In genomic region chr21:44889625-44890337, GRCh38 we compare ENCODE assay signal across 24 cellular contexts.
"Had no signal": no experiment of that assay in that cellular context is flagged by ENCODE, and none has a peak within 500 bp of the region (broad histone marks: within the 10 kb centered on the region; RNA-seq: fewer than 3 reads in every experiment).

No MANE protein-coding gene starts in this region.

- H3K27me3 Mint-ChIP-seq: activated naive CD8-positive, alpha-beta T cell treated with anti-CD3 and anti-CD28 coated beads, Interleukin-2, amount 50 U/mL, for 24 hours; activated T-cell treated with anti-CD3 and anti-CD28 coated beads, Interleukin-2, amount 50 U/mL, for 24 hours; central memory CD8-positive, alpha-beta T cell; naive B cell; stimulated activated naive CD8-positive, alpha-beta T cell treated with anti-CD3 and anti-CD28 coated beads, Interleukin-15, amount 100 ng/mL, for 72 hours had no signal

- H3K9ac ChIP-seq: parathyroid adenoma had no signal

- H3K27ac Mint-ChIP-seq: activated naive CD4-positive, alpha-beta T cell treated with anti-CD3 and anti-CD28 coated beads for 36 hours; activated naive CD8-positive, alpha-beta T cell treated with anti-CD3 and anti-CD28 coated beads, Interleukin-2, amount 50 U/mL, for 24 hours; activated T-helper 2 cell treated with anti-CD3 and anti-CD28 coated beads, Interferon-gamma antibody, Interleukin-2, Interleukin-4, amounts not matched to agents 10 μg/mL and 5 μg/mL and 100 μg/mL, durations not matched to agents 14 hours and 24 hours and 36 hours; brain; naive B cell had no signal

- H3K9me3 Mint-ChIP-seq: activated naive CD4-positive, alpha-beta T cell treated with anti-CD3 and anti-CD28 coated beads for 36 hours; activated naive CD8-positive, alpha-beta T cell treated with anti-CD3 and anti-CD28 coated beads, Interleukin-2, amount 50 U/mL, for 24 hours; activated T-cell treated with anti-CD3 and anti-CD28 coated beads, Interleukin-2, amount 50 U/mL, for 24 hours; activated T-helper 2 cell treated with anti-CD3 and anti-CD28 coated beads, Interferon-gamma antibody, Interleukin-2, Interleukin-4, amounts not matched to agents 10 μg/mL and 5 μg/mL and 100 μg/mL, durations not matched to agents 14 hours and 24 hours and 36 hours; central memory CD8-positive, alpha-beta T cell; naive B cell; stimulated activated naive CD8-positive, alpha-beta T cell treated with anti-CD3 and anti-CD28 coated beads, Interleukin-15, amount 100 ng/mL, for 72 hours had no signal

- H3K4me3 Mint-ChIP-seq: activated CD8-positive, alpha-beta T cell treated with anti-CD3 and anti-CD28 coated beads, Interleukin-2, amount 10 ng/mL, durations not matched to agents 7 days and 5 days; activated naive CD4-positive, alpha-beta T cell treated with anti-CD3 and anti-CD28 coated beads for 36 hours; activated naive CD8-positive, alpha-beta T cell treated with anti-CD3 and anti-CD28 coated beads, Interleukin-2, amount 50 U/mL, for 24 hours; activated T-cell treated with anti-CD3 and anti-CD28 coated beads, Interleukin-2, amount 50 U/mL, for 24 hours; brain; central memory CD8-positive, alpha-beta T cell; stimulated activated naive CD8-positive, alpha-beta T cell treated with anti-CD3 and anti-CD28 coated beads, Interleukin-15, amount 100 ng/mL, for 72 hours had no signal

- H3K27me3 ChIP-seq: uterus had no signal

- H3K79me2 ChIP-seq: parathyroid adenoma had no signal

- H3K4me1 ChIP-seq: gastroesophageal sphincter, parathyroid adenoma, transverse colon, uterus had no signal

- H3K4me3 ChIP-seq: coronary artery, gastroesophageal sphincter, heart right ventricle, mucosa of descending colon, suprapubic skin, transverse colon, uterus had no signal

- H3K36me3 Mint-ChIP-seq: brain, naive B cell had no signal

- DNase-seq: activated CD4-positive, alpha-beta T cell treated with anti-CD3 and anti-CD28 coated beads for 48 hours; activated CD4-positive, CD25-positive, alpha-beta regulatory T cell; activated CD8-positive, alpha-beta T cell treated with anti-CD3 and anti-CD28 coated beads, Interleukin-2, amount 10 ng/mL, durations not matched to agents 7 days and 5 days; activated naive CD4-positive, alpha-beta T cell treated with anti-CD3 and anti-CD28 coated beads for 36 hours; activated naive CD8-positive, alpha-beta T cell treated with anti-CD3 and anti-CD28 coated beads, Interleukin-2, amount 50 U/mL, for 24 hours; activated T-cell treated with anti-CD3 and anti-CD28 coated beads, Interleukin-2, amount 50 U/mL, for 24 hours; anterior cingulate cortex; mesenchymal stem cell; naive B cell; stimulated activated CD4-positive, alpha-beta T cell treated with anti-CD3 and anti-CD28 coated beads, Interleukin-2, amount 100 ng/mL, for 24 hours; stimulated activated naive CD8-positive, alpha-beta T cell treated with anti-CD3 and anti-CD28 coated beads, Interleukin-15, amount 100 ng/mL, for 72 hours; T-helper 1 cell; T-helper 9 cell; transverse colon; uterus had no signal

- H2AFZ ChIP-seq: parathyroid adenoma had no signal

- H3K4me1 Mint-ChIP-seq: brain had no signal

- ATAC-seq: activated CD8-positive, alpha-beta T cell treated with anti-CD3 and anti-CD28 coated beads, Interleukin-2, amount 10 ng/mL, durations not matched to agents 7 days and 5 days; activated naive CD8-positive, alpha-beta T cell treated with anti-CD3 and anti-CD28 coated beads, Interleukin-2, amount 50 U/mL, for 24 hours; gastroesophageal sphincter; heart right ventricle; mucosa of descending colon had no signal

- H3K9me3 ChIP-seq: gastroesophageal sphincter, heart right ventricle, mucosa of descending colon, suprapubic skin, transverse colon, uterus had no signal

- H3K36me3 ChIP-seq: gastroesophageal sphincter, suprapubic skin, transverse colon, uterus had no signal

- H3K27ac ChIP-seq: coronary artery, gastroesophageal sphincter, heart right ventricle, parathyroid adenoma, suprapubic skin, transverse colon, uterus had no signal
